1 cellular context compared by ENCODE assay signal in the genomic region with DNA sequence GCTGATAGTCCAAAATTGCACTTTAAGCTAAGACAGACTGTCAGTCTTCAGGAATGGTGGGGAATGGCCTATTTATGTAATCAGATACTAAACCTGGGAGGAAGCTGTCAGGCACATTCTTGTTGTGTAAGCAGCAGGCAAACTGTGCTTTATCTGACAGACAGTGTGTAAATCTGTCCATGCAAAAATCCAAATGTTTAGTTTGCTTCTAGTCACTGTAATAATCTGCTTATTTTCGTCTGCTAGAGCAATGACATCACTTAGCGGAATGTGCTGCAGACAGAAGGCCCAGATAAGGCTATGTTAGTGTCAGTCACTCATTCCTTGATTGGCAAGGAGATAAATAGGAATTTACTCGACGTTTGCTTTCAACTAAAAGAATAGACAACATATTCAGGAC.
TF ChIP-seq lines count a peak whose summit lies in the region.

No MANE protein-coding gene starts in this region.

TF ChIP-seq in K562, 482 proteins besides CTCF, POLR2A, EP300 and RAD21 (continued from another document):
- TF ChIP-seq ASH1L (IDR thresholded peaks at IDR 0.05; ENCODE audit: borderline replicate concordance, low read depth, partially characterized antibody) (no peak), FOXA3 (CRISPR knock-in tag; conservative IDR thresholded peaks at IDR 0.05 in 1 of 2, IDR thresholded peaks at IDR 0.05 in 1 of 2) (no peak), KDM5B (IDR thresholded peaks at IDR 0.05; ENCODE audit: insufficient replicate concordance, low read depth, low read length) (no peak), REST (CRISPR knock-in tag; IDR thresholded peaks at IDR 0.05; ENCODE audit: low read depth) (no peak), BMI1 (IDR thresholded peaks at IDR 0.05; ENCODE audit: low read length) (no peak), SMAD4 (CRISPR knock-in tag; conservative IDR thresholded peaks at IDR 0.05) (0 out of 2 replicates have a peak, but pooled peaks have one; percentile 47), SMARCE1 (IDR thresholded peaks at IDR 0.05) (0 out of 2 replicates have a peak, but pooled peaks have one; percentile 20), E2F3 (CRISPR knock-in tag; IDR thresholded peaks at IDR 0.05) (no peak), PBX2 (CRISPR knock-in tag; IDR thresholded peaks at IDR 0.05; ENCODE audit: low read depth) (peak; percentile 38; the same call in 1 of the 2 replicates), PBX2 (tag; conservative IDR thresholded peaks at IDR 0.05; ENCODE audit: low read depth) (peak; percentile 78), RBM14 (IDR thresholded peaks at IDR 0.05; ENCODE audit: borderline replicate concordance, insufficient read depth, low read depth, low read length) (no peak), ZC3H4 (CRISPR knock-in tag; IDR thresholded peaks at IDR 0.05; ENCODE audit: borderline replicate concordance) (no peak), ATF7 (IDR thresholded peaks at IDR 0.05) (peak; percentile 82), NR3C1 (CRISPR knock-in tag; IDR thresholded peaks at IDR 0.05) (no peak), ADNP (tag; IDR thresholded peaks at IDR 0.05) (0 out of 2 replicates have a peak, but pooled peaks have one; percentile 16), IRF1 (CRISPR knock-in tag; IDR thresholded peaks at IDR 0.05; ENCODE audit: borderline replicate concordance) (no peak), NEUROD1 (IDR thresholded peaks at IDR 0.05; ENCODE audit: borderline replicate concordance, low read depth, low read length, partially characterized antibody) (no peak), FOXK2 (conservative IDR thresholded peaks at IDR 0.05 in 1 of 2, IDR thresholded peaks at IDR 0.05 in 1 of 2; ENCODE audit: low read depth in 2 of 2) (no peak), CHD4 (IDR thresholded peaks at IDR 0.05; ENCODE audit: insufficient read depth, insufficient replicate concordance, low read depth, low read length, poor library complexity, severe bottlenecking) (no peak), CBFA2T3 (IDR thresholded peaks at IDR 0.05) (peak; percentile 58), E2F6 (IDR thresholded peaks at IDR 0.05; ENCODE audit: borderline replicate concordance in 1 of 2, extremely low read depth in 1 of 2, insufficient read depth in 1 of 2, insufficient read length in 1 of 2, low read depth in 1 of 2, low read length in 1 of 2, poor library complexity in 1 of 2, severe bottlenecking in 1 of 2) (no peak), HDAC2 (IDR thresholded peaks at IDR 0.05) (no peak), ARNT (IDR thresholded peaks at IDR 0.05) (no peak), SMARCA4 (IDR thresholded peaks at IDR 0.05) (peak; percentile 43; the same call in 1 of the 2 replicates)
- TF ChIP-seq, protein P1, sequence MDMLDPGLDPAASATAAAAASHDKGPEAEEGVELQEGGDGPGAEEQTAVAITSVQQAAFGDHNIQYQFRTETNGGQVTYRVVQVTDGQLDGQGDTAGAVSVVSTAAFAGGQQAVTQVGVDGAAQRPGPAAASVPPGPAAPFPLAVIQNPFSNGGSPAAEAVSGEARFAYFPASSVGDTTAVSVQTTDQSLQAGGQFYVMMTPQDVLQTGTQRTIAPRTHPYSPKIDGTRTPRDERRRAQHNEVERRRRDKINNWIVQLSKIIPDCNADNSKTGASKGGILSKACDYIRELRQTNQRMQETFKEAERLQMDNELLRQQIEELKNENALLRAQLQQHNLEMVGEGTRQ (CRISPR knock-in tag; IDR thresholded peaks at IDR 0.05) = no peak
- TF ChIP-seq, protein P2, sequence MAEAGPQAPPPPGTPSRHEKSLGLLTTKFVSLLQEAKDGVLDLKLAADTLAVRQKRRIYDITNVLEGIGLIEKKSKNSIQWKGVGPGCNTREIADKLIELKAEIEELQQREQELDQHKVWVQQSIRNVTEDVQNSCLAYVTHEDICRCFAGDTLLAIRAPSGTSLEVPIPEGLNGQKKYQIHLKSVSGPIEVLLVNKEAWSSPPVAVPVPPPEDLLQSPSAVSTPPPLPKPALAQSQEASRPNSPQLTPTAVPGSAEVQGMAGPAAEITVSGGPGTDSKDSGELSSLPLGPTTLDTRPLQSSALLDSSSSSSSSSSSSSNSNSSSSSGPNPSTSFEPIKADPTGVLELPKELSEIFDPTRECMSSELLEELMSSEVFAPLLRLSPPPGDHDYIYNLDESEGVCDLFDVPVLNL (CRISPR knock-in tag; IDR thresholded peaks at IDR 0.05; ENCODE audit: low read depth) = no peak
